In the genomic region with DNA sequence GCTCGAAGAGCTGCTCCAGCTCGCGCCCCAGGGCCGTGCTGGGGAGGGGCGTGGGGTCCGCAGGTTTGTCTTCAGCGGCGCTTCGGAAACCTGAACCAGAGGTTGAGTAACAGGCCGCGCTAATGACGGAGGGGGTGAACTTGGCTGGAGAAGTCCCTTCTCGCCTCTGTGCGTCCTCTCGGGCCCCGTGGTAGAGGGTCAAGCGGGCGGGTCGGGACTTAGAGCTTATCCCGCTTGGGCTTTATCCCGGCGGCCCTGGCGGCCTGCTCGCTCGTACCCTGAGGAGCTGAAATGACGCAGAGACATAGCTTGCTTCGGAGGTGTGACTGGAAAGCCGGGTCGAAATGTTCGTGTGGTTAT, we compare ENCODE assay signal across 8 cellular contexts. TPM values are rescaled to one million over a fixed set of nuclear protein-coding genes. Genes with fewer than 3 reads are reported as not detected.
DNase-seq lines count a peak whose midpoint lies in the region; ATAC-seq lines count a peak whose summit lies in the region.

No MANE protein-coding gene starts in this region.

- no peaks in the 10 kb centered on the region for H3K27me3 Mint-ChIP-seq in stimulated activated naive B cell treated with anti-CD40 and anti-IgM and Interleukin-4, amounts not matched to agents 10 μg/mL and 1 μg/mL and 100 μg/mL, for 72 hours

- H3K4me1 Mint-ChIP-seq in stimulated activated naive B cell treated with anti-CD40 and anti-IgM and Interleukin-4, amounts not matched to agents 10 μg/mL and 1 μg/mL and 100 μg/mL, for 72 hours, result peaks cover 25 to 41% of the 10 kb centered on the region in 2 donors

- H3K27ac Mint-ChIP-seq in stimulated activated naive B cell treated with anti-CD40 and anti-IgM and Interleukin-4, amounts not matched to agents 10 μg/mL and 1 μg/mL and 100 μg/mL, for 72 hours, result peak overlapping the region; percentile 98

- H3K4me3 Mint-ChIP-seq in stimulated activated naive B cell treated with anti-CD40 and anti-IgM and Interleukin-4, amounts not matched to agents 10 μg/mL and 1 μg/mL and 100 μg/mL, for 72 hours, result peak overlapping the region; percentile 84 to 97

- ATAC-seq in GM18870 (IDR thresholded peaks at IDR 0.05; ENCODE audit: unreplicated experiment) (peak; percentile 4), HG03378 (IDR thresholded peaks at IDR 0.05; ENCODE audit: unreplicated experiment) (peak; percentile 11)
- ATAC-seq in stimulated activated naive B cell treated with anti-CD40 and anti-IgM and Interleukin-4, amounts not matched to agents 10 μg/mL and 1 μg/mL and 100 μg/mL, for 72 hours (replicated peaks), result peak; percentile 27 to 28

- H3K36me3 Mint-ChIP-seq in stimulated activated naive B cell treated with anti-CD40 and anti-IgM and Interleukin-4, amounts not matched to agents 10 μg/mL and 1 μg/mL and 100 μg/mL, for 72 hours, result peaks cover 9 to 12% of the 10 kb centered on the region in 2 donors

- H3K9me3 Mint-ChIP-seq in stimulated activated naive B cell treated with anti-CD40 and anti-IgM and Interleukin-4, amounts not matched to agents 10 μg/mL and 1 μg/mL and 100 μg/mL, for 72 hours, result no peaks in the 10 kb centered on the region

- DNase-seq in AG08396 (ENCODE audit: low spot score) (peak; percentile 47), SW480 (ENCODE audit: low spot score) (peak; percentile 41), dermis blood vessel endothelial cell (peak; percentile 70), lung microvascular endothelial cell (ENCODE audit: low read depth in 2 of 2) (peak; percentile 67 to 71), D341Med (ENCODE audit: low spot score) (no peak)
- DNase-seq in stimulated activated naive B cell treated with anti-CD40 and anti-IgM and Interleukin-4, amounts not matched to agents 10 μg/mL and 1 μg/mL and 100 μg/mL, for 72 hours, result no peak

RNA-seq across cellular contexts. Expression of a gene that starts 0.5 kb away (rescaled TPM):
- total RNA-seq in dermis blood vessel endothelial cell, result 36.6 and 37.3 TPM in 2 replicates
- total RNA-seq in lung microvascular endothelial cell, result 12.6 and 16.7 TPM in 2 replicates

RNA-seq across cellular contexts. Expression of a gene that starts 0.6 kb away (rescaled TPM):
- total RNA-seq in dermis blood vessel endothelial cell (31.7 and 34.8 TPM in 2 replicates), lung microvascular endothelial cell (8.5 and 16.3 TPM in 2 replicates)

Comparison
In these comparisons a context has a peak if more than half of its experiments do, and no peak if none do; other contexts are left out.
1. DNase-seq: peak in AG08396 (single experiment), SW480 (single experiment), dermis blood vessel endothelial cell (single experiment) and lung microvascular endothelial cell (2 of 2); none in stimulated activated naive B cell treated with anti-CD40 and anti-IgM and Interleukin-4, amounts not matched to agents 10 μg/mL and 1 μg/mL and 100 μg/mL, for 72 hours (single experiment) and D341Med (single experiment).
2. Peak in every context shown above with its lines, with median percentiles within 50 percentile points of each other: ATAC-seq.